8 cellular contexts compared by ENCODE assay signal in the genomic region with DNA sequence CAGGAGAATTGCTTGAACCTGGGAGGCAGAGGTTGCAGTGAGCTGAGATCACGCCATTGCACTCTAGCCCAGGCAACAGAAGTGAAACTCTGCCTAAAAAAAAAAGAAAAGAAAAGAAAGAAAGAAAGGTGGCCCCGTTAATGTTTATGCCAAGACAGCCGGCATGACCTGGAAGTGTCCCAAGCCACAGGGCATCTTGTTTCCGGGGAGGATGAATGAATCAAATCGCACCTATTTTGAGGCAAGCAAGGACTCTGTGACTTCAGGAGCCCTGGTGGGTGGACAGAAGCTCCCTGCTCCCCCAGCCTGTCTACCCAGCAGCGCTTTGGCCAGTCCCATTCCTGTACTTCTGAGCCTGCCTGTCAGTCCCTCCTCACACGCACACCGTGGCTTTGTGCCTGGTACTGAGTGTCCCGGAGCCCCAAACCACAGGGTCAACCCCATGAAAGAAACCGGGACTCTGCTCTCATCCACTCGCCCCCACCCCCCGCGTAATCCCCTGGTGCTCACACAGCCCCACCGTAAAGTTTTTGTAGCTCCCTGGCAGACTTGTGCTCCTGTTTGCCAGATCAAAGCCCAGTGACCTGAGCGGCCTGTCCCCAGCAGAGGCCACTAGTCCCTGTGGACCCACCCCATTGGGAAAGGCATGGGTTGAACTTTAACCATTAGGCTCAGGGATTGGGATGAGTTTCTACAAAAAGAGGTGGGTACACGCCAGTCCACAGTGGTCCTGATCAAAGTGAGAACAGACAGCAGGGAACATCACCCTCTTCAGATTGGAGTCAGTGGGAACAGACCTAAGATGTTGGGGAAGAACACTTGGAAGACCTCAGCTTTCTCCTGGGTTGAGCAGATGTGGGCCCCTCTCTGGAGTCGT. TPM values are rescaled to one million over a fixed set of nuclear protein-coding genes. Genes with fewer than 3 reads are reported as not detected.
DNase-seq lines count a peak whose midpoint lies in the region; ATAC-seq and TF ChIP-seq lines count a peak whose summit lies in the region.

No MANE protein-coding gene starts in this region.

- DNase-seq in stimulated activated CD4-positive, alpha-beta T cell treated with anti-CD3 and anti-CD28 coated beads, Interleukin-15, amount 100 ng/mL, for 24 hours, result peak; percentile 34
- DNase-seq in stimulated activated CD4-positive, alpha-beta T cell treated with anti-CD3 and anti-CD28 coated beads, Interleukin-4, amount 100 ng/mL, for 4 hours, result no peak
- peak; percentile 61 for DNase-seq in activated CD8-positive, alpha-beta T cell treated with anti-CD3 and anti-CD28 coated beads for 36 hours
- DNase-seq in Right ventricle myocardium superior (no peak), sciatic nerve (ENCODE audit: low spot score) (no peak), NCI-H187 (lab: John Stamatoyannopoulos, UW) (no peak), NCI-H345 treated with DMSO at 0.1 percent for 48 hours (lab: John Stamatoyannopoulos, UW; ENCODE audit: unreplicated experiment) (no peak)

- CTCF ChIA-PET in activated CD8-positive, alpha-beta T cell treated with anti-CD3 and anti-CD28 coated beads for 36 hours (lab: Charles Lee), result interaction anchor here (1.3 to 2.6 kb wide), 4 partner anchors 32 to 280 kb away, joined by 3 to 8 read pairs (median 4); no protein-coding TSS in a partner anchor

- intact Hi-C loops in activated CD8-positive, alpha-beta T cell treated with anti-CD3 and anti-CD28 coated beads for 36 hours (cut with micrococcal nuclease), result no loop called here
- intact Hi-C loops in Right ventricle myocardium superior (cut with DNase I), result no loop called here
- intact Hi-C loops in sciatic nerve (cut with DNase I), result no loop called here

- peaks cover 23% of the 10 kb centered on the region for H3K4me1 Mint-ChIP-seq in activated CD8-positive, alpha-beta T cell treated with anti-CD3 and anti-CD28 coated beads for 36 hours (ENCODE audit: low read depth)

- POLR2A ChIA-PET in activated CD8-positive, alpha-beta T cell treated with anti-CD3 and anti-CD28 coated beads for 36 hours (lab: Charles Lee), result interaction anchor here (0.6 to 1.9 kb wide), 8 partner anchors 15 to 473 kb away, joined by 3 to 6 read pairs (median 3); a partner anchor contains a TSS

- no peaks in the 10 kb centered on the region for H3K27me3 Mint-ChIP-seq in activated CD8-positive, alpha-beta T cell treated with anti-CD3 and anti-CD28 coated beads for 36 hours

- peaks cover 2% of the 10 kb centered on the region for H3K36me3 Mint-ChIP-seq in activated CD8-positive, alpha-beta T cell treated with anti-CD3 and anti-CD28 coated beads for 36 hours (ENCODE audit: low read depth)

- peak overlapping the region; percentile 79 for H3K4me3 Mint-ChIP-seq in activated CD8-positive, alpha-beta T cell treated with anti-CD3 and anti-CD28 coated beads for 36 hours

- TF ChIP-seq CTCF in activated CD8-positive, alpha-beta T cell treated with anti-CD3 and anti-CD28 coated beads for 36 hours (IDR thresholded peaks at IDR 0.05), result no peak

- H3K27ac Mint-ChIP-seq in activated CD8-positive, alpha-beta T cell treated with anti-CD3 and anti-CD28 coated beads for 36 hours, result peak overlapping the region; percentile 73

- H3K9me3 Mint-ChIP-seq in activated CD8-positive, alpha-beta T cell treated with anti-CD3 and anti-CD28 coated beads for 36 hours, result no peaks in the 10 kb centered on the region

- ATAC-seq in HG03432 (IDR thresholded peaks at IDR 0.05; ENCODE audit: unreplicated experiment), result peak; percentile 30
- peak; percentile 17 for ATAC-seq in activated CD8-positive, alpha-beta T cell treated with anti-CD3 and anti-CD28 coated beads for 36 hours
- peak; percentile 24 for ATAC-seq in Right ventricle myocardium superior (ENCODE audit: poor library complexity)
- peak; percentile 54 for ATAC-seq in sciatic nerve

RNA-seq across cellular contexts. Expression of a gene that starts 19.3 kb away (rescaled TPM):
- total RNA-seq in activated CD8-positive, alpha-beta T cell treated with anti-CD3 and anti-CD28 coated beads for 36 hours, result 10 to 100 TPM; 43.8 to 44.5 TPM
- total RNA-seq in Right ventricle myocardium superior (34.1 TPM), sciatic nerve (49.8 TPM)

RNA-seq across cellular contexts. Expression of a gene that starts 34.5 kb away (rescaled TPM):
- total RNA-seq in activated CD8-positive, alpha-beta T cell treated with anti-CD3 and anti-CD28 coated beads for 36 hours, result 10 to 100 TPM; 39.7 to 41.3 TPM
- total RNA-seq in Right ventricle myocardium superior, result 24.4 TPM
- total RNA-seq in sciatic nerve, result 39.6 TPM

RNA-seq across cellular contexts. Expression of a gene that starts 38.8 kb away (rescaled TPM):
- 1 to 10 TPM in 1 of 2 experiments, under 1 TPM in 1; 0.87 to 1.2 TPM for total RNA-seq in activated CD8-positive, alpha-beta T cell treated with anti-CD3 and anti-CD28 coated beads for 36 hours
- total RNA-seq in Right ventricle myocardium superior (not detected), sciatic nerve (not detected)

RNA-seq across cellular contexts. Expression of a gene that starts 46.5 kb away (rescaled TPM):
- total RNA-seq in activated CD8-positive, alpha-beta T cell treated with anti-CD3 and anti-CD28 coated beads for 36 hours, result 100 to 1,000 TPM; 163 to 169 TPM
- total RNA-seq in Right ventricle myocardium superior (0.97 TPM), sciatic nerve (7.2 TPM)

RNA-seq across cellular contexts. Expression of a gene that starts 59.4 kb away (rescaled TPM):
- 10 to 100 TPM; 10.4 to 10.9 TPM for total RNA-seq in activated CD8-positive, alpha-beta T cell treated with anti-CD3 and anti-CD28 coated beads for 36 hours
- 5.1 TPM for total RNA-seq in Right ventricle myocardium superior
- total RNA-seq in sciatic nerve, result 6.7 TPM

Comparison
In these comparisons a context has a peak if more than half of its experiments do, and no peak if none do; other contexts are left out.
1. DNase-seq: peak in stimulated activated CD4-positive, alpha-beta T cell treated with anti-CD3 and anti-CD28 coated beads, Interleukin-15, amount 100 ng/mL, for 24 hours (single experiment) and activated CD8-positive, alpha-beta T cell treated with anti-CD3 and anti-CD28 coated beads for 36 hours (single experiment); none in stimulated activated CD4-positive, alpha-beta T cell treated with anti-CD3 and anti-CD28 coated beads, Interleukin-4, amount 100 ng/mL, for 4 hours (0 of 2), Right ventricle myocardium superior (single experiment), sciatic nerve (single experiment), NCI-H187 (0 of 2) and NCI-H345 treated with DMSO at 0.1 percent for 48 hours (single experiment).
2. Peak in every context shown above with its lines, with median percentiles within 50 percentile points of each other: ATAC-seq.